ENCODE assay signal across 9 cellular contexts in the genomic region with DNA sequence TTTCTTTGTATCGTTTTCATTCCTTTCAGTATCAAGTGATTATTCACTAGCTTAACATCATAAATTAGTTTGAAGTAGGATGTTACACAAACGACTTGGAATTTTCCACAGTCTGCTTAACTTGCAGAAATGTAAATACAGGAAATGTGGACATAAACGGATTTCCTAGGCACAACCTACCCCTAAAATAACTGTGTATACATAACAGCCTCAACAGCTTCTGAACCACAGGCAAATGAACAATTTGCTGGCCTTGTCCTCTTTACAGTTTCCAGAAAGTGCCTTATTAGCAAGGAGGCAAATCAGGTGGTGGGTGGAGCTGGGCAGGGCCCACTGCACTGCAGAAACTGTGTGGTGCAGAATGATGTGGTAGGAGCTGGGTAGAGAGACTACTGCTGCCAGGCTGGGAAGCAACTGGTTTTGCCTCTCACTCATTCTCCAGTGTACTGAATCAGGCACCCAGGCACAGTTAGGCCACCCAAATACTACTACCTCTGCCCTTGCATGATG. TPM values are rescaled to one million over a fixed set of nuclear protein-coding genes. Genes with fewer than 3 reads are reported as not detected.
A peak's percentile ranks its signal among the peaks of the same experiment; 100 is the strongest.
DNase-seq lines count a peak whose midpoint lies in the region; ATAC-seq and TF ChIP-seq lines count a peak whose summit lies in the region.
"Had no signal": no experiment of that assay in that cellular context is flagged by ENCODE, and none has a peak within 500 bp of the region (broad histone marks: within the 10 kb centered on the region; RNA-seq: fewer than 3 reads in every experiment).

No MANE protein-coding gene starts in this region.

- H3K36me3 Mint-ChIP-seq in activated CD8-positive, alpha-beta memory T cell treated with anti-CD3 and anti-CD28 coated beads, Interleukin-2, amount 10 ng/mL, durations not matched to agents 7 days and 5 days: peaks cover 3% of the 10 kb centered on the region

- H3K79me2 ChIP-seq in PC-9 (ENCODE audit: low read depth): no peaks in the 10 kb centered on the region

- no peaks in the 10 kb centered on the region for H3K27me3 ChIP-seq in PC-9 (ENCODE audit: insufficient read depth, low read depth)

- no peaks in the 10 kb centered on the region for H3K9me2 ChIP-seq in PC-9 (ENCODE audit: insufficient read depth)

- H3K36me3 ChIP-seq in PC-9 (ENCODE audit: low read depth) (no peaks in the 10 kb centered on the region), urinary bladder (ENCODE audit: insufficient read depth) (no peaks in the 10 kb centered on the region)

- intact Hi-C loops in PC-9 (cut with micrococcal nuclease; ENCODE audit: unreplicated experiment): loop anchor here (5.0 to 10.0 kb wide), 2 partner anchors 231 to 673 kb away; partner anchors contain the start of genes NUP37 and PARPBP

- WGBS in urinary bladder: 3% methylated on average over 3 of the region's 3 CpGs

- H2AFZ ChIP-seq in PC-9: no peak overlapping the region

- CTCF ChIA-PET in activated CD8-positive, alpha-beta memory T cell treated with anti-CD3 and anti-CD28 coated beads, Interleukin-2, amount 10 ng/mL, durations not matched to agents 7 days and 5 days (lab: Charles Lee): no interaction called here
- CTCF ChIA-PET in PC-9 (lab: Charles Lee): no interaction called here

- POLR2A ChIA-PET in PC-9 (lab: Charles Lee; ENCODE audit: unreplicated experiment): interaction anchor here (0.6 kb wide), 1 partner anchor 593 kb away, joined by 7 read pairs; no protein-coding TSS in a partner anchor

- H3K27me3 Mint-ChIP-seq in activated CD8-positive, alpha-beta memory T cell treated with anti-CD3 and anti-CD28 coated beads, Interleukin-2, amount 10 ng/mL, durations not matched to agents 7 days and 5 days: no peaks in the 10 kb centered on the region
- H3K27me3 Mint-ChIP-seq: activated naive CD8-positive, alpha-beta T cell had no signal

- peaks cover 42% of the 10 kb centered on the region for H3K4me1 ChIP-seq in PC-9 (replicated peaks; ENCODE audit: insufficient read depth)
- no peaks in the 10 kb centered on the region for H3K4me1 ChIP-seq in urinary bladder (ENCODE audit: insufficient read depth)

- H3K9me3 Mint-ChIP-seq in activated CD8-positive, alpha-beta memory T cell treated with anti-CD3 and anti-CD28 coated beads, Interleukin-2, amount 10 ng/mL, durations not matched to agents 7 days and 5 days (ENCODE audit: low read depth): no peaks in the 10 kb centered on the region

- ATAC-seq in activated CD8-positive, alpha-beta memory T cell treated with anti-CD3 and anti-CD28 coated beads, Interleukin-2, amount 10 ng/mL, durations not matched to agents 7 days and 5 days: peak; percentile 33
- peak; percentile 87 for ATAC-seq in HG03060 (IDR thresholded peaks at IDR 0.05; ENCODE audit: low read depth, unreplicated experiment)

- no peaks in the 10 kb centered on the region for H4K20me1 ChIP-seq in PC-9 (ENCODE audit: insufficient read depth)

- H3K9me3 ChIP-seq in PC-9 (ENCODE audit: insufficient read depth, low read depth): no peaks in the 10 kb centered on the region

- DNase-seq in activated CD8-positive, alpha-beta memory T cell treated with anti-CD3 and anti-CD28 coated beads, Interleukin-2, amount 10 ng/mL, durations not matched to agents 7 days and 5 days: no peak
- DNase-seq in activated CD8-positive, alpha-beta memory T cell treated with anti-CD3 and anti-CD28 coated beads, Interleukin-2, amount 50 U/mL, for 4 hours: no peak
- DNase-seq in PC-9: peak; percentile 10 to 61
- DNase-seq in glomerular visceral epithelial cell (ENCODE audit: extremely low spot score): peak; percentile 41
- no peak for DNase-seq in OCI-M2 (lab: John Stamatoyannopoulos, UW; ENCODE audit: unreplicated experiment)
- DNase-seq in DMS 273 treated with DMSO at 0.1 percent for 48 hours (lab: John Stamatoyannopoulos, UW): no peak

- TF ChIP-seq CTCF in PC-9 (conservative IDR thresholded peaks at IDR 0.05): no peak

- H3K4me2 ChIP-seq in PC-9: peak overlapping the region; percentile 63

- H3K4me3 ChIP-seq in PC-9 (0 out of 2 replicates have a peak overlapping the region, but pooled peaks have one; percentile 6), urinary bladder (ENCODE audit: low read depth, low read length) (no peak overlapping the region)

- no peak overlapping the region for H3K4me3 Mint-ChIP-seq in activated CD8-positive, alpha-beta memory T cell treated with anti-CD3 and anti-CD28 coated beads, Interleukin-2, amount 10 ng/mL, durations not matched to agents 7 days and 5 days
- H3K4me3 Mint-ChIP-seq: activated naive CD8-positive, alpha-beta T cell had no signal

- no peak overlapping the region for H3K27ac Mint-ChIP-seq in activated CD8-positive, alpha-beta memory T cell treated with anti-CD3 and anti-CD28 coated beads, Interleukin-2, amount 10 ng/mL, durations not matched to agents 7 days and 5 days
- H3K27ac Mint-ChIP-seq: activated naive CD8-positive, alpha-beta T cell had no signal

- peaks cover 6% of the 10 kb centered on the region for H3K4me1 Mint-ChIP-seq in activated CD8-positive, alpha-beta memory T cell treated with anti-CD3 and anti-CD28 coated beads, Interleukin-2, amount 10 ng/mL, durations not matched to agents 7 days and 5 days

- H3F3A ChIP-seq in PC-9 (ENCODE audit: insufficient read depth, low read depth): peaks cover 28% of the 10 kb centered on the region

- BruUV-seq in PC-9 (replicated peaks; lab: Mats Ljungman, UMichigan): no TSS peak

- peak overlapping the region; percentile 67 for H3K27ac ChIP-seq in PC-9
- H3K27ac ChIP-seq in urinary bladder (ENCODE audit: low read depth): peak overlapping the region; percentile 26

RNA-seq across cellular contexts. Expression of gene DRAM1, which starts 14.1 kb away (rescaled TPM):
- 1 to 10 TPM; 5.4 to 7.3 TPM for total RNA-seq in activated CD8-positive, alpha-beta memory T cell treated with anti-CD3 and anti-CD28 coated beads, Interleukin-2, amount 10 ng/mL, durations not matched to agents 7 days and 5 days
- total RNA-seq in PC-9 (2021): 6.0 and 6.2 TPM in 2 replicates
- total RNA-seq in urinary bladder: 14.0 TPM
- 19.4 TPM for polyA plus RNA-seq in urinary bladder

Comparison
In these comparisons a context has a peak if more than half of its experiments do, and no peak if none do; other contexts are left out.
1. DNase-seq: peak in PC-9 (2 of 2) and glomerular visceral epithelial cell (single experiment); none in activated CD8-positive, alpha-beta memory T cell treated with anti-CD3 and anti-CD28 coated beads, Interleukin-2, amount 10 ng/mL, durations not matched to agents 7 days and 5 days (single experiment), activated CD8-positive, alpha-beta memory T cell treated with anti-CD3 and anti-CD28 coated beads, Interleukin-2, amount 50 U/mL, for 4 hours (single experiment), OCI-M2 (single experiment) and DMS 273 treated with DMSO at 0.1 percent for 48 hours (single experiment).